In the genomic region with DNA sequence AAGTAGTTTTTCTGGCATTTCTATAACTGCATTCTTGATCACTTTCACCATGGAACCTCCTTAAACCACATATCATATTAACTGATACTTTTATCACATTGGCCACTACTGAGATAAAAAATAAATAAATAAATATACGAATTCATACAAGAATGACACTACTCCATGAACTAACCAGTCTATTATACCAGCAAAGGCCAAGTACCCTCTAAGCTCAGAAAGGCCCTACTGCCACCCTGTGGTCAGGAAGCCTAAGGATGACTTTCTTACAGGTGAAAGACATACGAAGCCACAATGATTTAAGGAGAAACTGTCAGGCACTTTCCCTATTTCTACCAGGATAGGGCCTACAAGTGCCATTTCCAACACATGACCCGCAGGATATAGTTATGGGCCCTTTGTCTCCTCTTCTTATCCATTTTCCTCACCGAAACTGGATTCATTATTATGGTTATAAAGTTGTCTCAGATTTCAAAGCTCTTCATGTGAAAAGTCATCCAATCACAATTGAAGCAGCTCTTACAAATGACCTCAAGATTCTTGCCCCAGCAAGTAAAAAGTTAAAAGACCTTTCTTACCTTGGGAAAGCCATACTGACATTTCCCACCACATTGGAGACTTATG, we compare ENCODE assay signal across 1 cellular context.
TF ChIP-seq lines count a peak whose summit lies in the region.

No MANE protein-coding gene starts in this region.

TF ChIP-seq in WTC11, 78 proteins besides CTCF, POLR2A, EP300 and RAD21 (continued from another document):
- TF ChIP-seq, protein P1, sequence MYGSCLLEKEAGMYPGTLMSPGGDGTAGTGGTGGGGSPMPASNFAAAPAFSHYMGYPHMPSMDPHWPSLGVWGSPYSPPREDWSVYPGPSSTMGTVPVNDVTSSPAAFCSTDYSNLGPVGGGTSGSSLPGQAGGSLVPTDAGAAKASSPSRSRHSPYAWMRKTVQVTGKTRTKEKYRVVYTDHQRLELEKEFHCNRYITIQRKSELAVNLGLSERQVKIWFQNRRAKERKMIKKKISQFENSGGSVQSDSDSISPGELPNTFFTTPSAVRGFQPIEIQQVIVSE (CRISPR knock-in tag; IDR thresholded peaks at IDR 0.05; ENCODE audit: borderline replicate concordance), result no peak
- TF ChIP-seq FOXP1 (CRISPR knock-in tag; IDR thresholded peaks at IDR 0.05; ENCODE audit: borderline replicate concordance) (no peak), ZNF671 (CRISPR knock-in tag; IDR thresholded peaks at IDR 0.05) (no peak)
TF ChIP-seq in WTC11: peak in this region for 0.
